In genomic region chr1:92961896-92962752, GRCh38 we compare ENCODE assay signal across 1 cellular context.
A peak's percentile ranks its signal among the peaks of the same experiment; 100 is the strongest.
TF ChIP-seq lines count a peak whose summit lies in the region.

No MANE protein-coding gene starts in this region.

TF ChIP-seq in K562, 482 proteins besides CTCF, POLR2A, EP300 and RAD21 (continued from another document):
- TF ChIP-seq CBX2 (IDR thresholded peaks at IDR 0.05; ENCODE audit: insufficient read depth, low read length, poor library complexity, severe bottlenecking) (no peak), SRF (CRISPR knock-in tag; IDR thresholded peaks at IDR 0.05) (peak in 1 of 2 experiments; percentile 95; a peak in 2 of 4 replicates), POLR2AphosphoS5 (IDR thresholded peaks at IDR 0.05; ENCODE audit: control insufficient read depth, insufficient read depth, low read depth, low read length) (no peak), ZNF512 (tag; IDR thresholded peaks at IDR 0.05) (no peak), DACH1 (IDR thresholded peaks at IDR 0.05; ENCODE audit: partially characterized antibody) (peak; percentile 83), ZNF282 (CRISPR knock-in tag; IDR thresholded peaks at IDR 0.05) (no peak), NUFIP1 (IDR thresholded peaks at IDR 0.05; ENCODE audit: partially characterized antibody) (no peak), ATF1 (CRISPR knock-in tag; IDR thresholded peaks at IDR 0.05) (no peak), ATF1 (tag; IDR thresholded peaks at IDR 0.05) (no peak; the same call in 1 of the 2 replicates), ZNF143 (CRISPR knock-in tag; IDR thresholded peaks at IDR 0.05) (no peak), ZC3H4 (CRISPR knock-in tag; IDR thresholded peaks at IDR 0.05; ENCODE audit: borderline replicate concordance) (no peak), TCFL5 (CRISPR knock-in tag; conservative IDR thresholded peaks at IDR 0.05) (no peak), AFF1 (IDR thresholded peaks at IDR 0.05; ENCODE audit: low read depth in 1 of 2, partially characterized antibody in 2 of 2) (no peak), FOS (IDR thresholded peaks at IDR 0.05; ENCODE audit: extremely low read depth, insufficient read length) (no peak), ARID4B (CRISPR knock-in tag; IDR thresholded peaks at IDR 0.05) (peak; percentile 59; the same call in 1 of the 2 replicates), CEBPB (tag; IDR thresholded peaks at IDR 0.05) (peak; percentile 57)
